ENCODE assay signal across 20 cellular contexts in the genomic region with DNA sequence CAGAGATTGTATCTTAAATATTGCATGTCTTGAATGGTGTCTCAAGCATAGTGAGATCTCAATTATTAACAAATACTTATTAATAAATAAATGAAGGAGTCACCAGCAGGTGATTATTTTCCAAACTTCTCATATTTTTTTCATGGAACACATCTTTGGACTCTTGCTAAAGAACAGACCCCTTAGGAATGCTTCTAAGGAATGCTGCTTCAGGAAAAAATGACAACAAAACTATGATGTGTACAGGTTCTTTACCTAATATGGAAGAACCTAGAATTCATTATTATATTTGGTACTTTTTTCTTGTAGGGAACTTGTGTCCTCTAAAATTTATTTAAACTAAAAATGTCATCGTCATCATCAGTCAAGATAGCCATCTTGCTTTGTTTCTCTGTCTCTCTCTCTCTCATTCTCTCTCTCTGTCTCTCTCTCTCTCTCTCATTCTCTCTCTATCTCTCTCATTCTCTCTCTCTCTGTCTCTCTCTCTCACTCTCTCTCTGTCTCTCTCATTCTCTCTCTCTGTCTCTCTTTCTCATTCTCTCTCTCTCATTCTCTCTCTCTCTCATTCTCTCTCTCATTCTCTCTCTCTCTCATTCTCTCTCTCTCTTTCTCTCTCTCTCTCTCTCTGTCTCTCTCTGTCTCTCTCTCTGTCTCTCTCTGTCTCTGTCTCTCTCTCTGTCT.
"Had no signal": no experiment of that assay in that cellular context is flagged by ENCODE, and none has a peak within 500 bp of the region (broad histone marks: within the 10 kb centered on the region; RNA-seq: fewer than 3 reads in every experiment).

No MANE protein-coding gene starts in this region.

- H2AFZ ChIP-seq: neural progenitor cell had no signal

- H3K27ac Mint-ChIP-seq: memory B cell; natural killer cell treated with Interleukin-12 subunit alpha and Interleukin-12 subunit beta and Interleukin-15 and Interleukin-18, amount 100 ng/mL, for 72 hours; neural progenitor cell had no signal

- DNase-seq: dorsolateral prefrontal cortex; effector CD8-positive, alpha-beta T cell; foreskin fibroblast; kidney; left cardiac atrium; left ventricle myocardium inferior; lower lobe of right lung; midbrain; nucleus accumbens; ovary; right cardiac atrium; stimulated activated CD4-positive, alpha-beta T cell treated with anti-CD3 and anti-CD28 coated beads, Interleukin-12 subunit alpha, Interleukin-12 subunit beta, amount 100 ng/mL, for 4 hours; stimulated activated naive CD4-positive, alpha-beta T cell treated with Interleukin-2 at 50 U/mL for 16 hours; upper lobe of right lung had no signal

- H3K36me3 ChIP-seq: gastroesophageal sphincter, left ventricle myocardium inferior, lower lobe of right lung, neural progenitor cell, ovary, upper lobe of right lung, vagina had no signal

- ATAC-seq: gastroesophageal sphincter; left cardiac atrium; lower lobe of right lung; natural killer cell treated with Interleukin-12 subunit alpha and Interleukin-12 subunit beta and Interleukin-15 and Interleukin-18, amount 100 ng/mL, for 72 hours; right cardiac atrium; upper lobe of right lung had no signal

- H3K4me3 Mint-ChIP-seq: memory B cell; natural killer cell treated with Interleukin-12 subunit alpha and Interleukin-12 subunit beta and Interleukin-15 and Interleukin-18, amount 100 ng/mL, for 72 hours; neural progenitor cell had no signal

- H3K4me3 ChIP-seq: coronary artery, dorsolateral prefrontal cortex, gastroesophageal sphincter, left ventricle myocardium inferior, lower lobe of right lung, neural progenitor cell, ovary, upper lobe of right lung, vagina had no signal

- H3K36me3 Mint-ChIP-seq: memory B cell; natural killer cell treated with Interleukin-12 subunit alpha and Interleukin-12 subunit beta and Interleukin-15 and Interleukin-18, amount 100 ng/mL, for 72 hours; neural progenitor cell had no signal

- H3K9ac ChIP-seq: neural progenitor cell had no signal

- H3K4me1 ChIP-seq: gastroesophageal sphincter, left ventricle myocardium inferior, lower lobe of right lung, upper lobe of right lung, vagina had no signal

- H3K4me2 ChIP-seq: neural progenitor cell had no signal

- H3K9me3 Mint-ChIP-seq: natural killer cell treated with Interleukin-12 subunit alpha and Interleukin-12 subunit beta and Interleukin-15 and Interleukin-18, amount 100 ng/mL, for 72 hours had no signal

- H3K27me3 ChIP-seq: gastroesophageal sphincter, neural progenitor cell, ovary, upper lobe of right lung, vagina had no signal

- H3K27ac ChIP-seq: coronary artery, dorsolateral prefrontal cortex, gastroesophageal sphincter, lower lobe of right lung, neural progenitor cell, ovary, upper lobe of right lung, vagina had no signal

- H3K9me3 ChIP-seq: gastroesophageal sphincter, left ventricle myocardium inferior, lower lobe of right lung, ovary, upper lobe of right lung, vagina had no signal
